Comparison of ENCODE assay signal across 12 cellular contexts in genomic region chr17:7656958-7657715, GRCh38. TPM values are rescaled to one million over a fixed set of nuclear protein-coding genes. Genes with fewer than 3 reads are reported as not detected.
A peak's percentile ranks its signal among the peaks of the same experiment; 100 is the strongest.
DNase-seq lines count a peak whose midpoint lies in the region; ATAC-seq and TF ChIP-seq lines count a peak whose summit lies in the region.
"Had no signal": no experiment of that assay in that cellular context is flagged by ENCODE, and none has a peak within 500 bp of the region (broad histone marks: within the 10 kb centered on the region; RNA-seq: fewer than 3 reads in every experiment).

No MANE protein-coding gene starts in this region.

- intact Hi-C loops in head of caudate nucleus (cut with DNase I), result no loop called here

- H3K4me1 Mint-ChIP-seq in activated CD4-positive, alpha-beta T cell treated with anti-CD3 and anti-CD28 coated beads, Interleukin-2, amount 10 ng/mL, durations not matched to agents 7 days and 5 days, result no peaks in the 10 kb centered on the region

- no peaks in the 10 kb centered on the region for H3K36me3 Mint-ChIP-seq in activated CD4-positive, alpha-beta T cell treated with anti-CD3 and anti-CD28 coated beads, Interleukin-2, amount 10 ng/mL, durations not matched to agents 7 days and 5 days (ENCODE audit: low read depth)

- H3K9me3 ChIP-seq in WERI-Rb-1 (ENCODE audit: severe bottlenecking), result no peaks in the 10 kb centered on the region
- no peaks in the 10 kb centered on the region for H3K9me3 ChIP-seq in mesodermal cell (ENCODE audit: control insufficient read depth, low read length)
- H3K9me3 ChIP-seq: gastrocnemius medialis, SJCRH30 had no signal

- no peaks in the 10 kb centered on the region for H3K27me3 ChIP-seq in WERI-Rb-1 (ENCODE audit: insufficient read depth, low read depth, severe bottlenecking)
- H3K27me3 ChIP-seq: SJCRH30 had no signal

- POLR2A ChIA-PET in activated CD4-positive, alpha-beta T cell treated with anti-CD3 and anti-CD28 coated beads, Interleukin-2, amount 10 ng/mL, durations not matched to agents 7 days and 5 days (lab: Charles Lee), result no interaction called here

- peaks cover 9% of the 10 kb centered on the region for H3K4me1 ChIP-seq in mesodermal cell (ENCODE audit: control insufficient read depth, insufficient read depth, low read length, poor library complexity, severe bottlenecking)
- H3K4me1 ChIP-seq: gastrocnemius medialis, parathyroid adenoma, SJCRH30 had no signal

- H3K4me3 Mint-ChIP-seq in activated CD4-positive, alpha-beta T cell treated with anti-CD3 and anti-CD28 coated beads, Interleukin-2, amount 10 ng/mL, durations not matched to agents 7 days and 5 days, result no peak overlapping the region

- H3K27ac Mint-ChIP-seq in activated CD4-positive, alpha-beta T cell treated with anti-CD3 and anti-CD28 coated beads, Interleukin-2, amount 10 ng/mL, durations not matched to agents 7 days and 5 days, result no peak overlapping the region

- no peaks in the 10 kb centered on the region for H3K9me3 Mint-ChIP-seq in activated CD4-positive, alpha-beta T cell treated with anti-CD3 and anti-CD28 coated beads, Interleukin-2, amount 10 ng/mL, durations not matched to agents 7 days and 5 days

- H3K27ac ChIP-seq in WERI-Rb-1, result peak overlapping the region; percentile 36
- peak overlapping the region; percentile 48 for H3K27ac ChIP-seq in mesodermal cell (ENCODE audit: low read depth, low read length, severe bottlenecking)
- H3K27ac ChIP-seq: HL-60, parathyroid adenoma, SJCRH30 had no signal

- TF ChIP-seq CTCF in WERI-Rb-1 (IDR thresholded peaks at IDR 0.05; ENCODE audit: low read depth, low read length), result no peak

- CTCF ChIA-PET in activated CD4-positive, alpha-beta T cell treated with anti-CD3 and anti-CD28 coated beads, Interleukin-2, amount 10 ng/mL, durations not matched to agents 7 days and 5 days (lab: Charles Lee), result interaction anchor here (1.0 to 1.5 kb wide), 2 partner anchors 10 to 31 kb away, joined by 3 read pairs; no protein-coding TSS in a partner anchor

- H3K36me3 ChIP-seq in WERI-Rb-1 (peaks cover 50% of the 10 kb centered on the region), mesodermal cell (ENCODE audit: control insufficient read depth, insufficient read depth, low read length) (peaks cover 8% of the 10 kb centered on the region)
- H3K36me3 ChIP-seq: gastrocnemius medialis, SJCRH30 had no signal

- H3K4me3 ChIP-seq in WERI-Rb-1 (ENCODE audit: low read depth, low read length), result no peak overlapping the region
- no peak overlapping the region for H3K4me3 ChIP-seq in mesodermal cell (ENCODE audit: extremely low read depth, insufficient read depth, low read length, poor library complexity, severe bottlenecking)
- H3K4me3 ChIP-seq: gastrocnemius medialis, SJCRH30 had no signal

- WGBS in mesodermal cell (ENCODE audit: insufficient coverage in 2 of 2), 2 experiments, result 8 to 15% methylated on average over 7 to 9 of the region's 12 CpGs

- ATAC-seq in HG02759 (IDR thresholded peaks at IDR 0.05; ENCODE audit: unreplicated experiment), result no peak
- ATAC-seq: gastrocnemius medialis had no signal

- peaks cover 17% of the 10 kb centered on the region for H3K27me3 Mint-ChIP-seq in activated CD4-positive, alpha-beta T cell treated with anti-CD3 and anti-CD28 coated beads, Interleukin-2, amount 10 ng/mL, durations not matched to agents 7 days and 5 days

- DNase-seq in WERI-Rb-1, result peak; percentile 74
- peak in 41 of 42 donors; percentile 12 to 85 (median 58) for DNase-seq in head of caudate nucleus
- DNase-seq in ureter (ENCODE audit: low spot score), result peak; percentile 58
- DNase-seq in activated CD4-positive, alpha-beta T cell treated with anti-CD3 and anti-CD28 coated beads, Interleukin-2, amount 10 ng/mL, durations not matched to agents 7 days and 5 days, result no peak
- DNase-seq in NCI-H226, result no peak
- DNase-seq: NCI-H1694, SJCRH30 had no signal

RNA-seq across cellular contexts. Expression of gene ATP1B2, which starts 6.4 kb away (rescaled TPM):
- 27.8 TPM for polyA plus RNA-seq in mesodermal cell (2013, experiment 1 of 2)
- 22.7 TPM for polyA plus RNA-seq in mesodermal cell (2013, experiment 2 of 2)
- 10.0 TPM for total RNA-seq in ureter
- under 1 TPM in 1 of 2 experiments, not detected in 1; 0.08 TPM for total RNA-seq in activated CD4-positive, alpha-beta T cell treated with anti-CD3 and anti-CD28 coated beads, Interleukin-2, amount 10 ng/mL, durations not matched to agents 7 days and 5 days

RNA-seq across cellular contexts. Expression of gene SHBG, which starts 27.2 kb away (rescaled TPM):
- 1.4 TPM for polyA plus RNA-seq in mesodermal cell (2013, experiment 1 of 2)
- 0.66 TPM for polyA plus RNA-seq in mesodermal cell (2013, experiment 2 of 2)
- not detected for total RNA-seq in ureter
- total RNA-seq in activated CD4-positive, alpha-beta T cell treated with anti-CD3 and anti-CD28 coated beads, Interleukin-2, amount 10 ng/mL, durations not matched to agents 7 days and 5 days, result not detected
- total RNA-seq: gastrocnemius medialis had no signal

RNA-seq across cellular contexts. Expression of gene SAT2, which starts 29.5 kb away (rescaled TPM):
- 47.3 TPM for polyA plus RNA-seq in mesodermal cell (2013, experiment 1 of 2)
- 46.5 TPM for polyA plus RNA-seq in mesodermal cell (2013, experiment 2 of 2)
- total RNA-seq in ureter, result 57.1 TPM
- total RNA-seq in activated CD4-positive, alpha-beta T cell treated with anti-CD3 and anti-CD28 coated beads, Interleukin-2, amount 10 ng/mL, durations not matched to agents 7 days and 5 days, result 10 to 100 TPM; 18.5 to 23.6 TPM

RNA-seq across cellular contexts. Expression of gene TP53, which starts 30.2 kb away (rescaled TPM):
- 85.8 TPM for polyA plus RNA-seq in mesodermal cell (2013, experiment 1 of 2)
- polyA plus RNA-seq in mesodermal cell (2013, experiment 2 of 2), result 71.2 TPM
- total RNA-seq in ureter, result 131 TPM
- 100 to 1,000 TPM; 154 to 182 TPM for total RNA-seq in activated CD4-positive, alpha-beta T cell treated with anti-CD3 and anti-CD28 coated beads, Interleukin-2, amount 10 ng/mL, durations not matched to agents 7 days and 5 days

RNA-seq across cellular contexts. Expression of gene WRAP53, which starts 31.1 kb away (rescaled TPM):
- polyA plus RNA-seq in mesodermal cell (2013, experiment 1 of 2), result 19.2 TPM
- polyA plus RNA-seq in mesodermal cell (2013, experiment 2 of 2), result 18.2 TPM
- 6.5 TPM for total RNA-seq in ureter
- total RNA-seq in activated CD4-positive, alpha-beta T cell treated with anti-CD3 and anti-CD28 coated beads, Interleukin-2, amount 10 ng/mL, durations not matched to agents 7 days and 5 days, result 10 to 100 TPM; 22.6 to 24.2 TPM

Comparison
In these comparisons a context has a peak if more than half of its experiments do, and no peak if none do; other contexts are left out.
1. DNase-seq: peak in WERI-Rb-1 (single experiment), head of caudate nucleus (41 of 42) and ureter (single experiment); none in activated CD4-positive, alpha-beta T cell treated with anti-CD3 and anti-CD28 coated beads, Interleukin-2, amount 10 ng/mL, durations not matched to agents 7 days and 5 days (single experiment) and NCI-H226 (single experiment).